12 cellular contexts compared by ENCODE assay signal in genomic region chr17:41885733-41886132, GRCh38. TPM values are rescaled to one million over a fixed set of nuclear protein-coding genes. Genes with fewer than 3 reads are reported as not detected.
DNase-seq lines count a peak whose midpoint lies in the region; ATAC-seq and TF ChIP-seq lines count a peak whose summit lies in the region.
"Had no signal": no experiment of that assay in that cellular context is flagged by ENCODE, and none has a peak within 500 bp of the region (broad histone marks: within the 10 kb centered on the region; RNA-seq: fewer than 3 reads in every experiment).

No MANE protein-coding gene starts in this region.

- no peaks in the 10 kb centered on the region for H3K79me1 ChIP-seq in H9 (ENCODE audit: insufficient read depth, low read depth, low read length, poor library complexity, severe bottlenecking)

- no peak overlapping the region for H3K4ac ChIP-seq in H9 (ENCODE audit: low read depth, low read length)

- no peak overlapping the region for H3K27ac ChIP-seq in H9 (ENCODE audit: insufficient read length, low read depth, low read length)
- H3K27ac ChIP-seq: SJCRH30 had no signal

- H2AK5ac ChIP-seq in H9 (ENCODE audit: insufficient read length, low read length) = no peak overlapping the region

- POLR2A ChIA-PET in WTC11 (lab: Charles Lee) = interaction anchor here (0.6 kb wide), 1 partner anchor 413 kb away, joined by 5 read pairs; no protein-coding TSS in a partner anchor

- H3K23me2 ChIP-seq in H9 (ENCODE audit: insufficient read length, low read depth, low read length, poor library complexity, severe bottlenecking) = no peaks in the 10 kb centered on the region

- peak overlapping the region in 1 of 3 experiments; percentile 15; a peak in 2 of 7 replicates for H3K27ac Mint-ChIP-seq in H9
- 0 out of 2 replicates have a peak overlapping the region, but pooled peaks have one; percentile 27 for H3K27ac Mint-ChIP-seq in WTC11

- H3K4me3 Mint-ChIP-seq in H9 = no peak overlapping the region
- no peak overlapping the region for H3K4me3 Mint-ChIP-seq in WTC11

- no peak overlapping the region for H2BK15ac ChIP-seq in H9 (ENCODE audit: low read depth, low read length)

- H3K4me3 ChIP-seq in AG10803 (ENCODE audit: low read length) = no peak overlapping the region
- H3K4me3 ChIP-seq: SJCRH30 had no signal

- DNase-seq in AG10803 (ENCODE audit: low read depth) = no peak
- DNase-seq in H9 = no peak
- DNase-seq in WTC11 (ENCODE audit: low spot score) = no peak
- DNase-seq in left lobe of liver (ENCODE audit: low spot score) = no peak
- no peak for DNase-seq in A172 (ENCODE audit: low spot score)
- DNase-seq in DMS79 treated with DMSO at 0.1 percent for 48 hours (lab: John Stamatoyannopoulos, UW) = no peak
- no peak for DNase-seq in NCI-H748 (lab: John Stamatoyannopoulos, UW; ENCODE audit: unreplicated experiment)
- DNase-seq: activated CD8-positive, alpha-beta memory T cell treated with anti-CD3 and anti-CD28 coated beads, Interleukin-2, amount 50 U/mL, for 48 hours; hippocampal formation; NCI-H1417 treated with DMSO at 0.1 percent for 48 hours had no signal

- no peaks in the 10 kb centered on the region for H3K4me1 ChIP-seq in H9 (ENCODE audit: insufficient read depth, low read length)
- H3K4me1 ChIP-seq: SJCRH30 had no signal

- no peak overlapping the region for H4K91ac ChIP-seq in H9 (ENCODE audit: insufficient read length, low read depth, low read length)

- no peak overlapping the region for H3K23ac ChIP-seq in H9 (ENCODE audit: insufficient read length, low read depth, low read length)

- no peak overlapping the region for H4K8ac ChIP-seq in H9 (replicated peaks; ENCODE audit: insufficient read length, low read depth, low read length)

- H3K18ac ChIP-seq in H9 (ENCODE audit: insufficient read length, low read depth, low read length) = no peak overlapping the region

- no peak overlapping the region for H3K9ac ChIP-seq in H9 (ENCODE audit: extremely low read depth, insufficient read length, low read length)

- no CpG with 5 or more reads among the region's 6 CpGs for WGBS in H9 (ENCODE audit: extremely low coverage, insufficient read length, low lambda C conversion rate)

- H4K20me1 ChIP-seq in H9 (ENCODE audit: control insufficient read depth, insufficient read depth, insufficient read length) = no peaks in the 10 kb centered on the region

- no peak overlapping the region for H2BK5ac ChIP-seq in H9 (ENCODE audit: insufficient read length, low read length)

- TF ChIP-seq CTCF in AG10803 (conservative IDR thresholded peaks at IDR 0.05; ENCODE audit: low read length) (peak; percentile 25), H9 (conservative IDR thresholded peaks at IDR 0.05) (peak; percentile 46), WTC11 (IDR thresholded peaks at IDR 0.05) (no peak)

- no peaks in the 10 kb centered on the region for H3K27me3 ChIP-seq in H9 (ENCODE audit: insufficient read depth, low read length)
- H3K27me3 ChIP-seq: SJCRH30 had no signal

- H3K79me2 ChIP-seq in H9 (ENCODE audit: insufficient read depth, low read length) = no peaks in the 10 kb centered on the region

- no peaks in the 10 kb centered on the region for H3K9me3 ChIP-seq in H9 (ENCODE audit: control insufficient read depth, low read depth, low read length)
- H3K9me3 ChIP-seq: SJCRH30 had no signal

- CTCF ChIA-PET in WTC11 (lab: Charles Lee) = interaction anchor here (1.1 to 1.2 kb wide), 2 partner anchors 150 to 190 kb away, joined by 3 read pairs; no protein-coding TSS in a partner anchor

- H3K4me1 Mint-ChIP-seq in H9 = peaks cover 0 to 9% of the 10 kb centered on the region in 2 experiments; a peak in 3 of 4 replicates
- no peaks in the 10 kb centered on the region for H3K4me1 Mint-ChIP-seq in WTC11

- H2BK120ac ChIP-seq in H9 (ENCODE audit: low read depth, low read length, poor library complexity, severe bottlenecking) = no peak overlapping the region

- ATAC-seq in WTC11 (no peak), left lobe of liver (peak; percentile 81), GM18520 (IDR thresholded peaks at IDR 0.05; ENCODE audit: unreplicated experiment) (no peak)

- no peak overlapping the region for H2AFZ ChIP-seq in H9 (ENCODE audit: low read length)

- no peak overlapping the region for H2BK12ac ChIP-seq in H9 (ENCODE audit: insufficient read length, low read depth, low read length)

- no peaks in the 10 kb centered on the region; the same call in 1 of the 2 replicates for H3K27me3 Mint-ChIP-seq in H9 (ENCODE audit: low read depth)
- no peaks in the 10 kb centered on the region for H3K27me3 Mint-ChIP-seq in WTC11 (ENCODE audit: low read depth)

- H3K14ac ChIP-seq in H9 (ENCODE audit: insufficient read depth, low read length) = no peak overlapping the region

- H3K4me2 ChIP-seq in H9 (ENCODE audit: insufficient read depth, insufficient read length, low read length) = no peak overlapping the region

- H3K36me3 Mint-ChIP-seq in H9 (ENCODE audit: insufficient read depth in 1 of 3, low read depth in 3 of 3) (peaks cover 57 to 88% (median 82%) of the 10 kb centered on the region in 3 experiments), WTC11 (peaks cover 77% of the 10 kb centered on the region)

- no peak overlapping the region for H4K5ac ChIP-seq in H9 (ENCODE audit: insufficient read length, low read depth, low read length)

- no peaks in the 10 kb centered on the region for H3K9me3 Mint-ChIP-seq in H9
- H3K9me3 Mint-ChIP-seq in WTC11 = no peaks in the 10 kb centered on the region

- no peak overlapping the region for H3T11ph ChIP-seq in H9 (ENCODE audit: low read length)

- H3K56ac ChIP-seq in H9 (ENCODE audit: insufficient read length, low read depth, low read length) = no peak overlapping the region

- H2BK20ac ChIP-seq in H9 (ENCODE audit: low read depth, low read length, poor library complexity, severe bottlenecking) = no peak overlapping the region

TF ChIP-seq in WTC11, 78 proteins besides CTCF, POLR2A, EP300 and RAD21 (continues in another document):
- TF ChIP-seq HMGXB4 (CRISPR knock-in tag; IDR thresholded peaks at IDR 0.05) (no peak), FOXP4 (CRISPR knock-in tag; IDR thresholded peaks at IDR 0.05) (no peak)

RNA-seq across cellular contexts. Expression of gene KLHL11, which starts 20.5 kb away (rescaled TPM):
- total RNA-seq in H9 (2021) = 16.8 and 17.0 TPM in 2 replicates
- total RNA-seq in WTC11 (2021) = 13.4 to 15.0 TPM (median 14.7 TPM) in 3 replicates
- 5.9 TPM for total RNA-seq in left lobe of liver
- 31.5 and 34.8 TPM in 2 replicates for total RNA-seq in A172 (2014; rRNA removed; shearing (Covaris generic))

RNA-seq across cellular contexts. Expression of gene ACLY, which starts 33.0 kb away (rescaled TPM):
- total RNA-seq in H9 (2021) = 279 and 289 TPM in 2 replicates
- 312 to 350 TPM (median 316 TPM) in 3 replicates for total RNA-seq in WTC11 (2021)
- 20.9 TPM for total RNA-seq in left lobe of liver
- total RNA-seq in A172 (2014; rRNA removed; shearing (Covaris generic)) = 212 and 231 TPM in 2 replicates

RNA-seq across cellular contexts. Expression of gene ODAD4, which starts 44.7 kb away (rescaled TPM):
- 1.3 and 2.1 TPM in 2 replicates for total RNA-seq in H9 (2021)
- total RNA-seq in WTC11 (2021) = 1.2 to 2.1 TPM (median 1.9 TPM) in 3 replicates
- 0.30 TPM for total RNA-seq in left lobe of liver
- 1.8 and 2.2 TPM in 2 replicates for total RNA-seq in A172 (2014; rRNA removed; shearing (Covaris generic))

RNA-seq across cellular contexts. Expression of gene KLHL10, which starts 48.1 kb away (rescaled TPM):
- total RNA-seq in H9 (2021) (0.22 and 0.46 TPM in 2 replicates), WTC11 (2021) (0.14 to 0.35 TPM (median 0.14 TPM) in 3 replicates), left lobe of liver (not detected)
- total RNA-seq in A172 (2014; rRNA removed; shearing (Covaris generic)) = not detected in 2 replicates
- total RNA-seq: SJCRH30 had no signal

RNA-seq across cellular contexts. Expression of gene NT5C3B, which starts 49.7 kb away (rescaled TPM):
- total RNA-seq in H9 (2021) (66.2 and 76.1 TPM in 2 replicates), WTC11 (2021) (58.1 to 62.9 TPM (median 59.4 TPM) in 3 replicates), left lobe of liver (24.3 TPM)
- total RNA-seq in A172 (2014; rRNA removed; shearing (Covaris generic)) = 101 TPM in 2 replicates
